12 cellular contexts compared by ENCODE assay signal in the genomic region with DNA sequence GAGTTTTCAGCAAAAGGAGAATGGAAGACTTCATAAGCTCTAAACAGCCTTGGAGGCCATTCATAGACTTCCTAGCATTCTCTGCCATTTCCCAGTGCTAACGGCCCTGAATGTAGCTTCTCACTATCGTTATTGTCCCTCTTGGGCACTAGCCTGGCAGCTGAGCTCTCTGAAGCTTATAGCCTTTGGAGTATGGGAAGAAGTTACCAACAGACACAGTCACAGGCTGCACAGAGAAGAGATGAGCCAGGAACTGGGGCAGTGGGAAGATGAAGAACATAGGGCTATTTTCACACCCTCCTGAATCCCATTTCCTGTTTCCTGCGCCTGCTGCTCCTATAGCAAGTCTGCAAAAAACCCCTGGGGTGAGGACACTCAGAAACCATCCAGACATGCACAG. TPM values are rescaled to one million over a fixed set of nuclear protein-coding genes. Genes with fewer than 3 reads are reported as not detected.
DNase-seq lines count a peak whose midpoint lies in the region; ATAC-seq, FAIRE-seq and TF ChIP-seq lines count a peak whose summit lies in the region.
"Had no signal": no experiment of that assay in that cellular context is flagged by ENCODE, and none has a peak within 500 bp of the region (broad histone marks: within the 10 kb centered on the region; RNA-seq: fewer than 3 reads in every experiment).

No MANE protein-coding gene starts in this region.

- peak overlapping the region; percentile 88 for H2BK120ac ChIP-seq in H1 (replicated peaks; ENCODE audit: low read depth, low read length)

- H2AFZ ChIP-seq in ACC112 (ENCODE audit: low read length, unreplicated experiment) (peak overlapping the region; percentile 13), H1 (ENCODE audit: low read length) (peak overlapping the region; percentile 93)

- no peak overlapping the region for H2BK15ac ChIP-seq in H1 (ENCODE audit: low read length)

- H3K27me3 ChIP-seq in ACC112 (ENCODE audit: insufficient read depth, low read length) (peaks cover 1% of the 10 kb centered on the region; the same call in 1 of the 2 replicates), HUES64 (ENCODE audit: insufficient read depth, low read length) (no peaks in the 10 kb centered on the region), H1 (replicated peaks in 1 of 4; ENCODE audit: control insufficient read depth in 3 of 4, extremely low read depth in 1 of 4, insufficient read depth in 3 of 4, low read length in 3 of 4) (no peaks in the 10 kb centered on the region), stomach (no peaks in the 10 kb centered on the region)
- H3K27me3 ChIP-seq: suprapubic skin had no signal

- H3K9me3 ChIP-seq in HUES64 (ENCODE audit: insufficient read depth, low read depth, low read length) (no peaks in the 10 kb centered on the region), H1 (ENCODE audit: insufficient read depth in 2 of 2, low read depth in 1 of 2, low read length in 1 of 2) (no peaks in the 10 kb centered on the region), stomach (no peaks in the 10 kb centered on the region)
- H3K9me3 ChIP-seq: prostate gland, suprapubic skin had no signal

- H2BK20ac ChIP-seq in H1 (ENCODE audit: low read length) = no peak overlapping the region; the same call in 1 of the 2 replicates

- H3K9ac ChIP-seq in HUES64 (ENCODE audit: low read depth, low read length) (peak overlapping the region; percentile 22; the same call in 1 of the 2 replicates), H1 (replicated peaks in 1 of 4; ENCODE audit: extremely low read depth in 1 of 4, low read depth in 3 of 4, low read length in 3 of 4) (no peak overlapping the region)

- H3K23me2 ChIP-seq in H1 (ENCODE audit: low read depth, low read length) = no peaks in the 10 kb centered on the region

- H3K23ac ChIP-seq in H1 (ENCODE audit: insufficient read length) = no peak overlapping the region

- H3K79me2 ChIP-seq in ACC112 (ENCODE audit: control insufficient read depth, insufficient read depth, low read length, unreplicated experiment) = no peaks in the 10 kb centered on the region
- no peaks in the 10 kb centered on the region for H3K79me2 ChIP-seq in H1 (ENCODE audit: control insufficient read depth in 1 of 2, insufficient read depth in 2 of 2, low read length in 2 of 2)

- POLR2A ChIA-PET in H1 (lab: Charles Lee; ENCODE audit: partially characterized antibody) = interaction anchor here (0.9 to 1.7 kb wide), 4 partner anchors 11 to 30 kb away, joined by 3 to 5 read pairs (median 3); no protein-coding TSS in a partner anchor

- no peak overlapping the region for H4K8ac ChIP-seq in H1 (ENCODE audit: extremely low read depth, insufficient read depth, low read length)

- no peak for TF ChIP-seq RAD21 in H1 (IDR thresholded peaks at IDR 0.05 in 1 of 2, conservative IDR thresholded peaks at IDR 0.05 in 1 of 2; ENCODE audit: low read depth in 2 of 2, low read length in 2 of 2)

- no peak for TF ChIP-seq CTCF in H1 (IDR thresholded peaks at IDR 0.05; ENCODE audit: control extremely low read depth in 1 of 3, insufficient read depth in 1 of 3, low read depth in 1 of 3, low read length in 3 of 3)
- no peak for TF ChIP-seq CTCF in stomach (IDR thresholded peaks at IDR 0.05)

- DNase-seq in H1 (ENCODE audit: low read depth in 1 of 2, low spot score in 2 of 2) = no peak
- peak; percentile 15 for DNase-seq in middle frontal gyrus (ENCODE audit: extremely low spot score, low spot score)
- no peak for DNase-seq in stomach
- DNase-seq in activated gamma-delta T cell treated with Interleukin-2 at 50 U/mL for 16 hours = no peak
- DNase-seq in stimulated activated naive CD8-positive, alpha-beta T cell treated with anti-CD3 and anti-CD28 coated beads, Interleukin-15, Interleukin-2, amounts not matched to agents 100 U/mL and 50 U/mL, for 24 hours = no peak
- DNase-seq in stimulated activated CD8-positive, alpha-beta memory T cell treated with anti-CD3 and anti-CD28 coated beads, Interleukin-4, amount 100 ng/mL, for 48 hours = no peak
- DNase-seq: activated T-cell treated with anti-CD3 and anti-CD28 coated beads, Interleukin-2, amount 50 U/mL, for 48 hours; SHP77 treated with DMSO at 0.1 percent for 48 hours had no signal

- peak overlapping the region; percentile 5; the same call in 1 of the 2 replicates for H2BK12ac ChIP-seq in H1 (ENCODE audit: low read depth, low read length)

- no peak for TF ChIP-seq POLR2A in H1 (IDR thresholded peaks at IDR 0.05; ENCODE audit: control extremely low read depth in 1 of 2, low read depth in 2 of 2, low read length in 2 of 2)
- TF ChIP-seq POLR2A in stomach (IDR thresholded peaks at IDR 0.05) = no peak

- 77% methylated on average over 3 of the region's 3 CpGs for WGBS in HUES64
- 90% methylated on average over 3 of the region's 3 CpGs; no CpG with 5 or more reads in 1 of the 2 experiments for WGBS in H1 (ENCODE audit: extremely low coverage in 1 of 2, insufficient coverage in 1 of 2, insufficient read length in 1 of 2, insufficient replicate concordance in 2 of 2, low coverage in 1 of 2, low lambda C conversion rate in 2 of 2, missing lambda C conversion rate in 1 of 2), 2 experiments
- WGBS in stomach, 5 donors = 67 to 82% (median 73%) methylated on average over 3 of the region's 3 CpGs

- TF ChIP-seq EP300 in H1 (IDR thresholded peaks at IDR 0.05; ENCODE audit: borderline replicate concordance in 1 of 2, low read depth in 2 of 2, low read length in 2 of 2) (no peak), stomach (IDR thresholded peaks at IDR 0.05) (no peak)

- H4K91ac ChIP-seq in H1 (replicated peaks; ENCODE audit: insufficient read length, low read length) = peak overlapping the region; percentile 42

- H3K4me1 ChIP-seq in ACC112 (ENCODE audit: control insufficient read depth, insufficient read depth, low read length, unreplicated experiment) (peaks cover 20% of the 10 kb centered on the region), HUES64 (ENCODE audit: insufficient read depth, low read length) (peaks cover 32% of the 10 kb centered on the region), H1 (replicated peaks in 1 of 4; ENCODE audit: control insufficient read depth in 3 of 4, insufficient read depth in 4 of 4, low read length in 3 of 4) (peaks cover 3 to 17% (median 13%) of the 10 kb centered on the region in 4 experiments; a peak in 5 of 7 replicates), stomach (peaks cover 0 to 27% (median 16%) of the 10 kb centered on the region in 4 donors)
- H3K4me1 ChIP-seq: prostate gland had no signal

- H2BK5ac ChIP-seq in H1 (ENCODE audit: low read depth, low read length) = peak overlapping the region; percentile 13; the same call in 1 of the 2 replicates

- H3K4me2 ChIP-seq in H1 (ENCODE audit: insufficient read depth in 1 of 2, low read depth in 2 of 2, low read length in 2 of 2) = peak overlapping the region in 1 of 2 experiments; percentile 14; a peak in 1 of 4 replicates

- no peak overlapping the region for H3K14ac ChIP-seq in H1 (ENCODE audit: insufficient read length)

- ATAC-seq in stimulated activated naive CD8-positive, alpha-beta T cell treated with anti-CD3 and anti-CD28 coated beads, Interleukin-15, Interleukin-2, amounts not matched to agents 100 U/mL and 50 U/mL, for 24 hours = no peak

- intact Hi-C loops in stomach (cut with DNase I; ENCODE audit: low total_unique reads) = no loop called here

- FAIRE-seq in H1 (lab: Jason Lieb, UNC) = no peak

- CTCF ChIA-PET in H1 (lab: Charles Lee; ENCODE audit: partially characterized antibody) = interaction anchor here (0.6 to 1.2 kb wide), 4 partner anchors 10 to 131 kb away, joined by 3 read pairs; no protein-coding TSS in a partner anchor

- no peak overlapping the region for H3K4me3 ChIP-seq in ACC112 (ENCODE audit: low read depth, low read length)
- no peak overlapping the region for H3K4me3 ChIP-seq in HUES64 (ENCODE audit: low read length)
- no peak overlapping the region for H3K4me3 ChIP-seq in H1 (ENCODE audit: extremely low read depth in 1 of 4, insufficient read depth in 2 of 4, low read depth in 3 of 4, low read length in 4 of 4)
- H3K4me3 ChIP-seq in stomach = no peak overlapping the region
- H3K4me3 ChIP-seq: prostate gland, suprapubic skin had no signal

- H2AK5ac ChIP-seq in H1 (ENCODE audit: low read depth, low read length) = no peak overlapping the region

- H3K56ac ChIP-seq in H1 (replicated peaks; ENCODE audit: insufficient read length, low read depth, low read length) = no peak overlapping the region

- H3K4ac ChIP-seq in H1 (replicated peaks; ENCODE audit: insufficient read length, low read depth, low read length) = peak overlapping the region; percentile 64

- H4K20me1 ChIP-seq in H1 (replicated peaks in 1 of 2; ENCODE audit: control insufficient read depth in 1 of 2, insufficient read depth in 2 of 2, low read length in 2 of 2) = no peaks in the 10 kb centered on the region

- no peak overlapping the region for H4K5ac ChIP-seq in H1 (ENCODE audit: insufficient read length, low read depth, low read length)

- H3K27ac ChIP-seq in ACC112 (ENCODE audit: low read depth, low read length) = no peak overlapping the region
- peak overlapping the region; percentile 36 for H3K27ac ChIP-seq in HUES64 (ENCODE audit: low read depth, low read length)
- H3K27ac ChIP-seq in H1 (ENCODE audit: low read depth, low read length) = no peak overlapping the region
- peak overlapping the region in 2 of 5 donors; percentile 21 to 52 for H3K27ac ChIP-seq in stomach
- H3K27ac ChIP-seq: prostate gland, suprapubic skin had no signal

- H3K36me3 ChIP-seq in ACC112 (ENCODE audit: insufficient read depth, low read length) (no peaks in the 10 kb centered on the region), HUES64 (ENCODE audit: insufficient read depth, low read length) (no peaks in the 10 kb centered on the region), H1 (ENCODE audit: control insufficient read depth in 2 of 4, insufficient read depth in 4 of 4, low read length in 3 of 4) (no peaks in the 10 kb centered on the region), stomach (no peaks in the 10 kb centered on the region)
- H3K36me3 ChIP-seq: prostate gland, suprapubic skin had no signal

- H3K18ac ChIP-seq in H1 (ENCODE audit: extremely low read depth, low read length) = peak overlapping the region; percentile 28; the same call in 1 of the 2 replicates

- no peaks in the 10 kb centered on the region for H3K79me1 ChIP-seq in H1 (ENCODE audit: low read depth, low read length)

RNA-seq across cellular contexts. Expression of a gene that starts 29.1 kb away (rescaled TPM):
- 17.9 TPM for polyA plus RNA-seq in HUES64 (2013, experiment 1 of 2)
- polyA plus RNA-seq in HUES64 (2013, experiment 2 of 2) = 19.1 TPM
- 24.1 and 25.7 TPM in 2 replicates for total RNA-seq in H1 (2021; fragmentation: NEBNext Ultra II Directional; extraction: Animal tissue kit (Norgen Biotek cat#: 25700))
- 9.6 and 16.1 TPM in 2 replicates for polyA plus RNA-seq in H1 (2011; rRNA removed)
- polyA plus RNA-seq in H1 (2011; cell fraction: cytosol; rRNA removed) = 13.7 TPM
- polyA plus RNA-seq in H1 (2011; cell fraction: nucleus; rRNA removed) = 11.2 TPM
- 10.6 to 13.4 TPM (median 11.7 TPM) in 4 replicates for polyA plus RNA-seq in H1 (2012, experiment 1 of 2)
- polyA plus RNA-seq in H1 (2012, experiment 2 of 2) = 0.68 TPM
- polyA plus RNA-seq in H1 (2013, experiment 1 of 2) = 10.5 TPM
- polyA plus RNA-seq in H1 (2013, experiment 2 of 2) = 10.5 TPM
- 35.4 and 44.8 TPM in 2 replicates for polyA minus RNA-seq in H1 (2011; rRNA and poly(A)+ RNA removed)
- 14.5 TPM for polyA minus RNA-seq in H1 (2011; cell fraction: cytosol; rRNA and poly(A)+ RNA removed)
- 75.6 TPM for polyA minus RNA-seq in H1 (2011; cell fraction: nucleus; rRNA and poly(A)+ RNA removed)
- 10 to 100 TPM in 4 of 5 donors, under 1 TPM in 1; 0.87 to 42.2 (median 32.1) TPM for total RNA-seq in stomach
- polyA plus RNA-seq in stomach = 10 to 100 TPM in 1 of 3 donors, 1 to 10 TPM in 2; 4.5 to 11.3 (median 6.7) TPM
